Comparison of ENCODE assay signal across 19 cellular contexts in genomic region chr4:15500721-15501120, GRCh38.
"Had no signal": no experiment of that assay in that cellular context is flagged by ENCODE, and none has a peak within 500 bp of the region (broad histone marks: within the 10 kb centered on the region; RNA-seq: fewer than 3 reads in every experiment).

No MANE protein-coding gene starts in this region.

- H3K4me1 Mint-ChIP-seq: naive B cell; stimulated activated memory B cell treated with anti-CD40 and anti-IgM and Interleukin-4, amounts not matched to agents 10 μg/mL and 1 μg/mL and 100 μg/mL, for 72 hours; stimulated activated naive CD8-positive, alpha-beta T cell treated with anti-CD3 and anti-CD28 coated beads, Interleukin-15, amount 100 ng/mL, for 72 hours had no signal

- H3K27me3 Mint-ChIP-seq: progenitor cell of endocrine pancreas; stimulated activated memory B cell treated with anti-CD40 and anti-IgM and Interleukin-4, amounts not matched to agents 10 μg/mL and 1 μg/mL and 100 μg/mL, for 72 hours; stimulated activated naive CD8-positive, alpha-beta T cell treated with anti-CD3 and anti-CD28 coated beads, Interleukin-15, amount 100 ng/mL, for 72 hours had no signal

- H3K4me3 Mint-ChIP-seq: mesothelial cell of epicardium; naive B cell; natural killer cell; stimulated activated memory B cell treated with anti-CD40 and anti-IgM and Interleukin-4, amounts not matched to agents 10 μg/mL and 1 μg/mL and 100 μg/mL, for 72 hours; stimulated activated naive CD8-positive, alpha-beta T cell treated with anti-CD3 and anti-CD28 coated beads, Interleukin-15, amount 100 ng/mL, for 72 hours had no signal

- H3K9me3 Mint-ChIP-seq: natural killer cell had no signal

- DNase-seq: heart left ventricle; left ventricle myocardium inferior; mesendoderm; naive B cell; natural killer cell; ovary; right lobe of liver; stimulated activated CD4-positive, alpha-beta T cell treated with anti-CD3 and anti-CD28 coated beads, Interleukin-1b, Interleukin-23, amount 100 ng/mL, for 48 hours; stimulated activated CD4-positive, alpha-beta T cell treated with anti-CD3 and anti-CD28 coated beads, Interleukin-2, amount 100 ng/mL, for 48 hours; stimulated activated CD4-positive, alpha-beta T cell treated with anti-CD3 and anti-CD28 coated beads, Interleukin-4, amount 100 ng/mL, for 4 hours; stimulated activated CD8-positive, alpha-beta memory T cell treated with anti-CD3 and anti-CD28 coated beads, Interleukin-4, amount 100 ng/mL, for 48 hours; stimulated activated naive CD4-positive, alpha-beta T cell treated with Interleukin-2 at 50 U/mL for 16 hours; stimulated activated naive CD8-positive, alpha-beta T cell treated with anti-CD3 and anti-CD28 coated beads, Interleukin-15, amount 100 ng/mL, for 72 hours; substantia nigra; transverse colon; upper lobe of right lung had no signal

- H3K36me3 Mint-ChIP-seq: naive B cell; natural killer cell; stimulated activated memory B cell treated with anti-CD40 and anti-IgM and Interleukin-4, amounts not matched to agents 10 μg/mL and 1 μg/mL and 100 μg/mL, for 72 hours had no signal

- H3K27ac Mint-ChIP-seq: mesothelial cell of epicardium; natural killer cell; progenitor cell of endocrine pancreas; stimulated activated memory B cell treated with anti-CD40 and anti-IgM and Interleukin-4, amounts not matched to agents 10 μg/mL and 1 μg/mL and 100 μg/mL, for 72 hours; stimulated activated naive CD8-positive, alpha-beta T cell treated with anti-CD3 and anti-CD28 coated beads, Interleukin-15, amount 100 ng/mL, for 72 hours had no signal
